Comparison of ENCODE assay signal across 8 cellular contexts in the genomic region with DNA sequence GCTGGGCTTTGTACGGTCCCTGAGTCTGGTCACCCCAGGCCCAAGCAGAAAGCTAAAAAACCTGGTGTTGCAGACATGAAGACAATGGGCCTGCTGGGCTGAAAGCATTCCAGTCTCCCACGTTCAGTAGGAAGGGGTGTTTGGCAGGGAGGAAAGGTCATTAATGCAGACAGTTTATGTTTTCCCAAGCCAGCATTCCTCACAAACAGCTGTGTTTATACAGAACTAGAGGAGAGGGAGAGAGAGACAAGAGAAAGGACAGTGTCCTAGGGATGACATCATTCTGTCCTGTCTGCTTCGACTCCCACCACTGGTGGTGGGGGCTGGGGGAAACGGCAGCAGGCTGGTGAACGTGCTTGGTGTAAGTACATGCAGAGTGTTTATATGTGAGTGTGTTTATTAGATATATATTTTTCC.
DNase-seq lines count a peak whose midpoint lies in the region; ATAC-seq and TF ChIP-seq lines count a peak whose summit lies in the region.
"Had no signal": no experiment of that assay in that cellular context is flagged by ENCODE, and none has a peak within 500 bp of the region (broad histone marks: within the 10 kb centered on the region; RNA-seq: fewer than 3 reads in every experiment).

No MANE protein-coding gene starts in this region.

- H3K4me2 ChIP-seq in IMR-90 (ENCODE audit: low read depth, low read length) = 0 out of 2 replicates have a peak overlapping the region, but pooled peaks have one; percentile 10

- H3K56ac ChIP-seq in IMR-90 (ENCODE audit: extremely low read depth, insufficient read depth, low read length) = 0 out of 2 replicates have a peak overlapping the region, but pooled peaks have one; percentile 13

- POLR2A ChIA-PET in IMR-90 (lab: Charles Lee; ENCODE audit: unreplicated experiment) = no interaction called here
- POLR2A ChIA-PET in HEK293T (lab: Yijun Ruan, JAX) = no interaction called here

- 0% methylated on average over 1 of the region's 5 CpGs; no CpG with 5 or more reads in 1 of the 2 experiments for WGBS in IMR-90 (ENCODE audit: extremely low coverage in 2 of 2, insufficient read length in 1 of 2), 2 experiments

- H4K5ac ChIP-seq in IMR-90 (ENCODE audit: low read depth, low read length) = no peak overlapping the region

- H3K27ac ChIP-seq in IMR-90 (ENCODE audit: insufficient read depth, low read length) (peak overlapping the region; percentile 68), substantia nigra (ENCODE audit: low read depth, low read length, poor library complexity, severe bottlenecking) (peak overlapping the region; percentile 23)

- peak overlapping the region; percentile 66 for H3K14ac ChIP-seq in IMR-90 (replicated peaks; ENCODE audit: low read depth, low read length)

- H3K9me3 ChIP-seq in IMR-90 (ENCODE audit: control insufficient read depth, insufficient read depth, low read length) = no peaks in the 10 kb centered on the region

- peak overlapping the region; percentile 84 for H2BK20ac ChIP-seq in IMR-90 (ENCODE audit: low read depth, low read length)

- peaks cover 10% of the 10 kb centered on the region for H3K9me1 ChIP-seq in IMR-90 (ENCODE audit: insufficient read depth, low read length)

- CTCF ChIA-PET in IMR-90 (lab: Yijun Ruan, JAX) = interaction anchor here (1.3 kb wide), 1 partner anchor 91 kb away, joined by 3 read pairs; no protein-coding TSS in a partner anchor
- CTCF ChIA-PET in HEK293T (lab: Yijun Ruan, JAX) = no interaction called here

- H4K20me1 ChIP-seq in IMR-90 (ENCODE audit: insufficient read depth, low read length) = no peaks in the 10 kb centered on the region

- H2BK5ac ChIP-seq in IMR-90 (ENCODE audit: low read depth, low read length, poor library complexity, severe bottlenecking) = peak overlapping the region; percentile 4

- no peak for TF ChIP-seq POLR2A in IMR-90 (IDR thresholded peaks at IDR 0.05; ENCODE audit: low read depth, low read length)

- peaks cover 28% of the 10 kb centered on the region for H3K4me1 ChIP-seq in IMR-90 (ENCODE audit: control insufficient read depth, insufficient read depth, low read length)

- H2BK120ac ChIP-seq in IMR-90 (ENCODE audit: low read depth, low read length) = peak overlapping the region; percentile 95

- H4K91ac ChIP-seq in IMR-90 (ENCODE audit: insufficient read depth, low read depth, low read length) = peak overlapping the region; percentile 64

- H3K27me3 ChIP-seq in IMR-90 (ENCODE audit: control insufficient read depth, insufficient read depth, low read length) = no peaks in the 10 kb centered on the region

- H4K8ac ChIP-seq in IMR-90 (ENCODE audit: low read depth in 2 of 2, low read length in 2 of 2) = peak overlapping the region; percentile 5 to 72; a peak in 1 of 4 replicates

- peak overlapping the region; percentile 71 for H2AFZ ChIP-seq in IMR-90 (replicated peaks; ENCODE audit: low read length, poor library complexity)

- H3K4me3 ChIP-seq in IMR-90 (ENCODE audit: insufficient read depth, low read depth, low read length) = no peak overlapping the region
- H3K4me3 ChIP-seq in astrocyte of the cerebellum (ENCODE audit: low read depth, low read length) = no peak overlapping the region

- H2BK15ac ChIP-seq in IMR-90 (ENCODE audit: low read depth, low read length) = peak overlapping the region; percentile 6; the same call in 1 of the 3 replicates

- no peak overlapping the region for H3K9ac ChIP-seq in IMR-90 (ENCODE audit: low read depth, low read length)

- H3K23ac ChIP-seq in IMR-90 (ENCODE audit: low read depth, low read length) = no peak overlapping the region

- no peaks in the 10 kb centered on the region for H3K79me1 ChIP-seq in IMR-90 (ENCODE audit: low read depth in 1 of 2, low read length in 2 of 2)

- TF ChIP-seq CTCF in IMR-90 (conservative IDR thresholded peaks at IDR 0.05; ENCODE audit: low read depth, low read length) (no peak), astrocyte of the cerebellum (IDR thresholded peaks at IDR 0.05; ENCODE audit: low read depth, low read length, missing control alignments) (no peak)

- H3K4ac ChIP-seq in IMR-90 (ENCODE audit: low read depth, low read length) = peak overlapping the region; percentile 86

- peak overlapping the region; percentile 22 for H2AK9ac ChIP-seq in IMR-90 (replicated peaks; ENCODE audit: low read depth, low read length, poor library complexity)

- no peaks in the 10 kb centered on the region for H3K36me3 ChIP-seq in IMR-90 (ENCODE audit: control insufficient read depth, insufficient read depth, low read length)

- intact Hi-C loops in IMR-90 (cut with micrococcal nuclease) = loop anchor here (2.0 to 10.0 kb wide), 2 partner anchors 89 to 927 kb away; a partner anchor contains a TSS

- no peak for TF ChIP-seq RAD21 in IMR-90 (IDR thresholded peaks at IDR 0.05; ENCODE audit: low read length)

- in situ Hi-C loops in IMR-90 (cut with MboI; ENCODE audit: low sequenced_read_pairs) (no loop called here), astrocyte of the cerebellum (cut with HindIII; ENCODE audit: low sequenced_read_pairs) (no loop called here)

- ATAC-seq in IMR-90 (ENCODE audit: low read depth) = peak; percentile 90
- ATAC-seq in HG03196 (IDR thresholded peaks at IDR 0.05; ENCODE audit: unreplicated experiment) = no peak
- ATAC-seq: activated CD8-positive, alpha-beta T cell treated with anti-CD3 and anti-CD28 coated beads for 36 hours had no signal

- peak; percentile 98 for DNase-seq in IMR-90
- DNase-seq in astrocyte of the cerebellum (ENCODE audit: low read depth) = peak; percentile 4
- peak; percentile 72 for DNase-seq in kidney glomerular epithelial cell (lab: John Stamatoyannopoulos, UW)
- DNase-seq in substantia nigra (lab: John Stamatoyannopoulos, UW) = peak in 27 of 49 donors; percentile 3 to 58 (median 15)
- no peak for DNase-seq in NCI-H2171 treated with DMSO at 0.1 percent for 48 hours (lab: John Stamatoyannopoulos, UW)
- no peak for DNase-seq in HEK293T (ENCODE audit: extremely low spot score)
- DNase-seq: activated CD8-positive, alpha-beta T cell treated with anti-CD3 and anti-CD28 coated beads for 36 hours had no signal

- peak overlapping the region; percentile 79; the same call in 1 of the 2 replicates for H2AK5ac ChIP-seq in IMR-90 (ENCODE audit: low read depth, low read length)

- BruUV-seq in IMR-90 (replicated peaks; lab: Mats Ljungman, UMichigan) = no TSS peak

- dilution Hi-C loops in IMR-90 (cut with HindIII; ENCODE audit: low sequenced_read_pairs, unreplicated experiment) = no loop called here

- H3K18ac ChIP-seq in IMR-90 (ENCODE audit: low read depth, low read length) = peak overlapping the region; percentile 13

TF ChIP-seq in IMR-90, 13 proteins besides CTCF, POLR2A, EP300 and RAD21 (continues in another document):
- no peak for TF ChIP-seq MAFK (IDR thresholded peaks at IDR 0.05; ENCODE audit: low read depth, low read length)
- TF ChIP-seq, protein P1, sequence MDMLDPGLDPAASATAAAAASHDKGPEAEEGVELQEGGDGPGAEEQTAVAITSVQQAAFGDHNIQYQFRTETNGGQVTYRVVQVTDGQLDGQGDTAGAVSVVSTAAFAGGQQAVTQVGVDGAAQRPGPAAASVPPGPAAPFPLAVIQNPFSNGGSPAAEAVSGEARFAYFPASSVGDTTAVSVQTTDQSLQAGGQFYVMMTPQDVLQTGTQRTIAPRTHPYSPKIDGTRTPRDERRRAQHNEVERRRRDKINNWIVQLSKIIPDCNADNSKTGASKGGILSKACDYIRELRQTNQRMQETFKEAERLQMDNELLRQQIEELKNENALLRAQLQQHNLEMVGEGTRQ (IDR thresholded peaks at IDR 0.05; ENCODE audit: low read depth, low read length) = no peak
- TF ChIP-seq MXI1 (IDR thresholded peaks at IDR 0.05; ENCODE audit: borderline replicate concordance, low read depth, low read length) = no peak
- TF ChIP-seq RFX5 (IDR thresholded peaks at IDR 0.05; ENCODE audit: low read depth, low read length) = no peak
- TF ChIP-seq, protein P2, sequence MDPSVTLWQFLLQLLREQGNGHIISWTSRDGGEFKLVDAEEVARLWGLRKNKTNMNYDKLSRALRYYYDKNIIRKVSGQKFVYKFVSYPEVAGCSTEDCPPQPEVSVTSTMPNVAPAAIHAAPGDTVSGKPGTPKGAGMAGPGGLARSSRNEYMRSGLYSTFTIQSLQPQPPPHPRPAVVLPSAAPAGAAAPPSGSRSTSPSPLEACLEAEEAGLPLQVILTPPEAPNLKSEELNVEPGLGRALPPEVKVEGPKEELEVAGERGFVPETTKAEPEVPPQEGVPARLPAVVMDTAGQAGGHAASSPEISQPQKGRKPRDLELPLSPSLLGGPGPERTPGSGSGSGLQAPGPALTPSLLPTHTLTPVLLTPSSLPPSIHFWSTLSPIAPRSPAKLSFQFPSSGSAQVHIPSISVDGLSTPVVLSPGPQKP (IDR thresholded peaks at IDR 0.05; ENCODE audit: borderline replicate concordance, low read depth, low read length) = no peak
- TF ChIP-seq MAZ (IDR thresholded peaks at IDR 0.05; ENCODE audit: borderline replicate concordance, low read depth, low read length) = peak; percentile 74; the same call in 1 of the 2 replicates

TF ChIP-seq in HEK293T, 16 proteins besides CTCF, POLR2A, EP300 and RAD21:
- TF ChIP-seq FOXM1 (IDR thresholded peaks at IDR 0.05; ENCODE audit: borderline replicate concordance) (no peak), FOXK2 (IDR thresholded peaks at IDR 0.05) (no peak), LEF1 (IDR thresholded peaks at IDR 0.05; ENCODE audit: borderline replicate concordance) (no peak), ARNT (IDR thresholded peaks at IDR 0.05) (no peak), SP1 (IDR thresholded peaks at IDR 0.05) (no peak), L3MBTL2 (conservative IDR thresholded peaks at IDR 0.05) (no peak), SUZ12 (IDR thresholded peaks at IDR 0.05) (no peak), FOXA1 (IDR thresholded peaks at IDR 0.05) (no peak), ZNF384 (IDR thresholded peaks at IDR 0.05) (no peak), TARDBP (IDR thresholded peaks at IDR 0.05) (no peak), BHLHE40 (IDR thresholded peaks at IDR 0.05; ENCODE audit: borderline replicate concordance) (no peak), ELF4 (IDR thresholded peaks at IDR 0.05) (no peak), NFRKB (IDR thresholded peaks at IDR 0.05) (no peak), CTBP1 (IDR thresholded peaks at IDR 0.05; ENCODE audit: borderline replicate concordance) (no peak), HDGF (IDR thresholded peaks at IDR 0.05; ENCODE audit: borderline replicate concordance) (no peak)

Comparison
In these comparisons a context has a peak if more than half of its experiments do, and no peak if none do; other contexts are left out.
1. DNase-seq: peak in IMR-90 (single experiment), astrocyte of the cerebellum (single experiment), kidney glomerular epithelial cell (single experiment) and substantia nigra (27 of 49); none in NCI-H2171 treated with DMSO at 0.1 percent for 48 hours (single experiment) and HEK293T (single experiment).